In the genomic region with DNA sequence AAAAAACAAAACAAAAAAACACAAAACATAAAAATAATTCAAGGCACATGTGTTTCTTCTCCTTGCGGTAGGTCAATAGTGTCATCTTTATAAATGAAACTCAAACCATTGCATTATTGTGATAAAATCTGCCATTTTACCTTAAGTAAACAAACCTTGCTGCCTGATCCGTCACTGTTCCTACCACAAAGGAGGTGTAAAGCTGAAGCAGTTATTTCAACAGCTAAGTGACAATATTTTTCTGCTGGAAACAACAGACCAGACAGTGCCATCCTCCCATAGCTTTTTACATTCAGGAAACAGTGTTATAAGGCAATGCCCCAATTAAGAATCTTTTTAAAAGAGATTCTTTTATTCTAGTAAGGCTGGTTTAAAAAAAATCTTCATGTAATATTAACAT, we compare ENCODE assay signal across 23 cellular contexts.
A peak's percentile ranks its signal among the peaks of the same experiment; 100 is the strongest.
DNase-seq lines count a peak whose midpoint lies in the region; ATAC-seq, FAIRE-seq and TF ChIP-seq lines count a peak whose summit lies in the region.
"Had no signal": no experiment of that assay in that cellular context is flagged by ENCODE, and none has a peak within 500 bp of the region (broad histone marks: within the 10 kb centered on the region; RNA-seq: fewer than 3 reads in every experiment).

No MANE protein-coding gene starts in this region.

- H3K9me3 ChIP-seq in pancreas: no peaks in the 10 kb centered on the region
- H3K9me3 ChIP-seq: A549, BE2C, Caco-2 had no signal

- H3K36me3 Mint-ChIP-seq in natural killer cell: no peaks in the 10 kb centered on the region
- H3K36me3 Mint-ChIP-seq in natural killer cell treated with Interleukin-12 subunit alpha and Interleukin-12 subunit beta and Interleukin-15 and Interleukin-18, amount 100 ng/mL, for 72 hours: no peaks in the 10 kb centered on the region
- H3K36me3 Mint-ChIP-seq in central memory CD8-positive, alpha-beta T cell (ENCODE audit: insufficient read depth): peaks cover 2% of the 10 kb centered on the region
- no peaks in the 10 kb centered on the region for H3K36me3 Mint-ChIP-seq in activated naive CD4-positive, alpha-beta T cell treated with anti-CD3 and anti-CD28 coated beads for 36 hours (ENCODE audit: low read depth)
- H3K36me3 Mint-ChIP-seq: CD14-positive monocyte had no signal

- TF ChIP-seq CTCF in natural killer cell (IDR thresholded peaks at IDR 0.05) (no peak), pancreas (IDR thresholded peaks at IDR 0.05) (no peak)

- intact Hi-C loops in natural killer cell (cut with micrococcal nuclease): no loop called here
- intact Hi-C loops in pancreas (cut with DNase I): no loop called here
- intact Hi-C loops in activated naive CD4-positive, alpha-beta T cell treated with anti-CD3 and anti-CD28 coated beads for 36 hours (cut with micrococcal nuclease): no loop called here

- no peaks in the 10 kb centered on the region for H3K36me3 ChIP-seq in pancreas
- H3K36me3 ChIP-seq: BE2C; BLaER1 treated with 17β-estradiol and CSF1 and Interleukin-3, amounts not matched to agents 10 nM and 100 nM had no signal

- ATAC-seq in natural killer cell (peak; percentile 44 to 79 (median 71)), pancreas (no peak)
- ATAC-seq in natural killer cell treated with Interleukin-12 subunit alpha and Interleukin-12 subunit beta and Interleukin-15 and Interleukin-18, amount 100 ng/mL, for 72 hours: no peak
- ATAC-seq in central memory CD8-positive, alpha-beta T cell (replicated peaks; ENCODE audit: extremely low read depth, poor library complexity, severe bottlenecking): peak; percentile 66
- ATAC-seq: A549 had no signal

- H3K9me3 Mint-ChIP-seq in natural killer cell: no peaks in the 10 kb centered on the region
- H3K9me3 Mint-ChIP-seq in natural killer cell treated with Interleukin-12 subunit alpha and Interleukin-12 subunit beta and Interleukin-15 and Interleukin-18, amount 100 ng/mL, for 72 hours: peaks cover 2% of the 10 kb centered on the region
- no peaks in the 10 kb centered on the region for H3K9me3 Mint-ChIP-seq in central memory CD8-positive, alpha-beta T cell
- no peaks in the 10 kb centered on the region for H3K9me3 Mint-ChIP-seq in activated naive CD4-positive, alpha-beta T cell treated with anti-CD3 and anti-CD28 coated beads for 36 hours
- H3K9me3 Mint-ChIP-seq: CD4-positive, alpha-beta T cell had no signal

- 52 to 54% methylated on average over 2 of the region's 2 CpGs for WGBS in pancreas, 2 donors

- H3K4me1 Mint-ChIP-seq in natural killer cell: peaks cover 26 to 31% of the 10 kb centered on the region in 2 donors
- peaks cover 17% of the 10 kb centered on the region in 2 donors for H3K4me1 Mint-ChIP-seq in natural killer cell treated with Interleukin-12 subunit alpha and Interleukin-12 subunit beta and Interleukin-15 and Interleukin-18, amount 100 ng/mL, for 72 hours (ENCODE audit: low read depth in 2 of 2)
- H3K4me1 Mint-ChIP-seq in central memory CD8-positive, alpha-beta T cell: peaks cover 48% of the 10 kb centered on the region
- H3K4me1 Mint-ChIP-seq in activated naive CD4-positive, alpha-beta T cell treated with anti-CD3 and anti-CD28 coated beads for 36 hours (ENCODE audit: low read depth): peaks cover 15% of the 10 kb centered on the region
- H3K4me1 Mint-ChIP-seq: CD14-positive monocyte had no signal

- DNase-seq in natural killer cell (no peak), pancreas (no peak), hippocampal formation (lab: John Stamatoyannopoulos, UW) (no peak)
- DNase-seq in natural killer cell treated with Interleukin-12 subunit alpha and Interleukin-12 subunit beta and Interleukin-15 and Interleukin-18, amount 100 ng/mL, for 72 hours (ENCODE audit: low spot score): no peak
- no peak for DNase-seq in central memory CD8-positive, alpha-beta T cell (ENCODE audit: low spot score in 2 of 2)
- DNase-seq in activated naive CD4-positive, alpha-beta T cell treated with anti-CD3 and anti-CD28 coated beads for 36 hours: no peak
- DNase-seq: 8988T; ACHN; AML-193; BE2C; Caco-2; CD4-positive, alpha-beta T cell; DMS153; DND-41; GM23248; H7; HCEC 1CT had no signal

- no peaks in the 10 kb centered on the region for H3K27me3 Mint-ChIP-seq in natural killer cell (ENCODE audit: low read depth in 2 of 2)
- H3K27me3 Mint-ChIP-seq in natural killer cell treated with Interleukin-12 subunit alpha and Interleukin-12 subunit beta and Interleukin-15 and Interleukin-18, amount 100 ng/mL, for 72 hours: peaks cover 0 to 3% of the 10 kb centered on the region in 2 donors
- no peaks in the 10 kb centered on the region for H3K27me3 Mint-ChIP-seq in central memory CD8-positive, alpha-beta T cell
- H3K27me3 Mint-ChIP-seq in activated naive CD4-positive, alpha-beta T cell treated with anti-CD3 and anti-CD28 coated beads for 36 hours (ENCODE audit: low read depth): no peaks in the 10 kb centered on the region
- H3K27me3 Mint-ChIP-seq: CD4-positive, alpha-beta T cell had no signal

- H3K27me3 ChIP-seq in pancreas: no peaks in the 10 kb centered on the region
- H3K27me3 ChIP-seq: BE2C had no signal

- H3K27ac Mint-ChIP-seq in natural killer cell: peak overlapping the region; percentile 66 to 76
- H3K27ac Mint-ChIP-seq in natural killer cell treated with Interleukin-12 subunit alpha and Interleukin-12 subunit beta and Interleukin-15 and Interleukin-18, amount 100 ng/mL, for 72 hours: no peak overlapping the region
- H3K27ac Mint-ChIP-seq in central memory CD8-positive, alpha-beta T cell (ENCODE audit: low read depth): peak overlapping the region; percentile 88
- no peak overlapping the region for H3K27ac Mint-ChIP-seq in activated naive CD4-positive, alpha-beta T cell treated with anti-CD3 and anti-CD28 coated beads for 36 hours
- H3K27ac Mint-ChIP-seq: CD14-positive monocyte; CD4-positive, alpha-beta T cell had no signal

- no peaks in the 10 kb centered on the region for H3K4me1 ChIP-seq in pancreas
- H3K4me1 ChIP-seq: A549; BE2C; BLaER1 treated with 17β-estradiol and CSF1 and Interleukin-3, amounts not matched to agents 10 nM and 100 nM; Caco-2 had no signal

- no peak overlapping the region for H3K4me3 ChIP-seq in pancreas
- H3K4me3 ChIP-seq: A549; BLaER1 treated with 17β-estradiol and CSF1 and Interleukin-3, amounts not matched to agents 10 nM and 100 nM; GM23248 had no signal

- H3K4me3 Mint-ChIP-seq in natural killer cell: peak overlapping the region; percentile 32
- no peak overlapping the region for H3K4me3 Mint-ChIP-seq in natural killer cell treated with Interleukin-12 subunit alpha and Interleukin-12 subunit beta and Interleukin-15 and Interleukin-18, amount 100 ng/mL, for 72 hours
- H3K4me3 Mint-ChIP-seq in central memory CD8-positive, alpha-beta T cell: no peak overlapping the region
- no peak overlapping the region for H3K4me3 Mint-ChIP-seq in activated naive CD4-positive, alpha-beta T cell treated with anti-CD3 and anti-CD28 coated beads for 36 hours
- H3K4me3 Mint-ChIP-seq: CD14-positive monocyte; CD4-positive, alpha-beta T cell had no signal

- no peak overlapping the region for H3K27ac ChIP-seq in pancreas
- H3K27ac ChIP-seq: A549; BLaER1 treated with 17β-estradiol and CSF1 and Interleukin-3, amounts not matched to agents 10 nM and 100 nM; GM23248 had no signal

- peak; percentile 23 for FAIRE-seq in pancreas (lab: Jason Lieb, UNC)
- FAIRE-seq: A549, G401.6, GM12892, H1 had no signal

- CTCF ChIA-PET in activated naive CD4-positive, alpha-beta T cell treated with anti-CD3 and anti-CD28 coated beads for 36 hours (lab: Charles Lee): no interaction called here

Comparison
In these comparisons a context has a peak if more than half of its experiments do, and no peak if none do; other contexts are left out.
1. ATAC-seq: peak in natural killer cell (3 of 3) and central memory CD8-positive, alpha-beta T cell (single experiment); none in natural killer cell treated with Interleukin-12 subunit alpha and Interleukin-12 subunit beta and Interleukin-15 and Interleukin-18, amount 100 ng/mL, for 72 hours (0 of 2) and pancreas (0 of 4).
2. H3K27ac Mint-ChIP-seq: peak in natural killer cell (2 of 2) and central memory CD8-positive, alpha-beta T cell (single experiment); none in natural killer cell treated with Interleukin-12 subunit alpha and Interleukin-12 subunit beta and Interleukin-15 and Interleukin-18, amount 100 ng/mL, for 72 hours (0 of 2) and activated naive CD4-positive, alpha-beta T cell treated with anti-CD3 and anti-CD28 coated beads for 36 hours (single experiment).